In genomic region chr17:42520540-42520951, GRCh38 we compare ENCODE assay signal across 8 cellular contexts. TPM values are rescaled to one million over a fixed set of nuclear protein-coding genes. Genes with fewer than 3 reads are reported as not detected.
A peak's percentile ranks its signal among the peaks of the same experiment; 100 is the strongest.
DNase-seq lines count a peak whose midpoint lies in the region; ATAC-seq and TF ChIP-seq lines count a peak whose summit lies in the region.

No MANE protein-coding gene starts in this region.

- H3K27me3 Mint-ChIP-seq in T-helper 17 cell: no peaks in the 10 kb centered on the region

- H3K27ac ChIP-seq in adipose tissue (ENCODE audit: low read depth, low read length) (peak overlapping the region; percentile 87), transverse colon (peak overlapping the region; percentile 89 to 98 (median 92))

- 31 to 59% (median 32%) methylated on average over 9 of the region's 9 CpGs for WGBS in adipose tissue, 3 donors
- WGBS in transverse colon (ENCODE audit: low coverage in 1 of 2), 2 donors: 46 to 61% methylated on average over 2 to 9 of the region's 9 CpGs

- TF ChIP-seq EP300 in transverse colon (IDR thresholded peaks at IDR 0.05; ENCODE audit: low read depth): no peak

- H3K36me3 Mint-ChIP-seq in T-helper 17 cell (ENCODE audit: low read depth): peaks cover 3% of the 10 kb centered on the region

- H3K4me3 ChIP-seq in kidney epithelial cell (ENCODE audit: low read depth, low read length) (no peak overlapping the region), transverse colon (no peak overlapping the region)

- peaks cover 6% of the 10 kb centered on the region for H3K4me1 Mint-ChIP-seq in T-helper 17 cell

- H3K4me3 Mint-ChIP-seq in T-helper 17 cell: no peak overlapping the region

- no peak for ATAC-seq in left lobe of liver
- ATAC-seq in T-helper 17 cell: no peak

- H3K36me3 ChIP-seq in kidney epithelial cell (ENCODE audit: control insufficient read depth, insufficient read depth, low read length): no peaks in the 10 kb centered on the region
- no peaks in the 10 kb centered on the region for H3K36me3 ChIP-seq in transverse colon

- H3K9me3 ChIP-seq in transverse colon (no peaks in the 10 kb centered on the region), T-helper 17 cell (ENCODE audit: control insufficient read depth, low read length, poor library complexity, severe bottlenecking) (no peaks in the 10 kb centered on the region)

- no peak for TF ChIP-seq POLR2A in transverse colon (IDR thresholded peaks at IDR 0.05)

- H3K27me3 ChIP-seq in kidney epithelial cell (ENCODE audit: control insufficient read depth, insufficient read depth, low read length) (no peaks in the 10 kb centered on the region), transverse colon (no peaks in the 10 kb centered on the region)

- intact Hi-C loops in transverse colon (cut with DNase I; ENCODE audit: low total_unique reads): loop anchor here (10.0 kb wide), 1 partner anchor 96 kb away; the partner anchor contains the start of gene CAVIN1

- in situ Hi-C loops in transverse colon (cut with MboI; ENCODE audit: low pct_ligation_motif_present in 1 of 4, low pct_unique_long_range_greater_than_20kb in 1 of 4, low sequenced_read_pairs in 3 of 4): loop anchor here (10.0 to 25.0 kb wide), 5 partner anchors 86 to 208 kb away; partner anchors contain the start of gene CAVIN1 (in 1 of the 4)

- H3K27ac Mint-ChIP-seq in T-helper 17 cell: no peak overlapping the region

- peaks cover 48 to 63% (median 60%) of the 10 kb centered on the region in 4 donors for H3K4me1 ChIP-seq in transverse colon

- DNase-seq in activated gamma-delta T cell treated with Interleukin-2 at 50 U/mL for 16 hours (peak; percentile 49), activated gamma-delta T cell (lab: John Stamatoyannopoulos, UW) (no peak), kidney epithelial cell (ENCODE audit: low read depth) (no peak), transverse colon (no peak), left lobe of liver (ENCODE audit: low spot score) (no peak), T-helper 17 cell (no peak), SW480 (ENCODE audit: low spot score) (no peak)

- TF ChIP-seq CTCF in kidney epithelial cell (IDR thresholded peaks at IDR 0.05; ENCODE audit: insufficient read depth, low read length, poor library complexity, severe bottlenecking) (peak; percentile 39), transverse colon (IDR thresholded peaks at IDR 0.05) (no peak)

RNA-seq across cellular contexts. Expression of gene NAGLU, which starts 15.5 kb away (rescaled TPM):
- polyA plus RNA-seq in adipose tissue: 10 to 100 TPM; 30.5 to 38.7 (median 33.2) TPM
- 46.2 and 49.2 TPM in 2 replicates for total RNA-seq in kidney epithelial cell
- total RNA-seq in transverse colon: 10 to 100 TPM; 35.4 to 95.7 (median 66.2) TPM
- total RNA-seq in left lobe of liver: 44.4 TPM
- total RNA-seq in T-helper 17 cell: 10 to 100 TPM; 12.5 to 13.2 TPM

RNA-seq across cellular contexts. Expression of gene HSD17B1, which starts 32.2 kb away (rescaled TPM):
- polyA plus RNA-seq in adipose tissue: 10 to 100 TPM in 1 of 3 donors, 1 to 10 TPM in 2; 5.2 to 13.9 (median 5.5) TPM
- total RNA-seq in kidney epithelial cell (0.34 and 1.8 TPM in 2 replicates), transverse colon (1 to 10 TPM in 1 of 4 donors, under 1 TPM in 2, not detected in 1; 0.41 to 2.2 (median 0.95) TPM), left lobe of liver (1.3 TPM), T-helper 17 cell (1 to 10 TPM in 1 of 2 donors, under 1 TPM in 1; 0.90 to 1.2 TPM)

RNA-seq across cellular contexts. Expression of gene COASY, which starts 41.4 kb away (rescaled TPM):
- polyA plus RNA-seq in adipose tissue: 10 to 100 TPM; 53.3 to 71.0 (median 59.7) TPM
- 26.8 and 34.3 TPM in 2 replicates for total RNA-seq in kidney epithelial cell
- total RNA-seq in transverse colon: 10 to 100 TPM; 46.4 to 91.7 (median 57.6) TPM
- total RNA-seq in left lobe of liver: 78.8 TPM
- 10 to 100 TPM; 39.1 to 49.4 TPM for total RNA-seq in T-helper 17 cell

RNA-seq across cellular contexts. Expression of gene MLX, which starts 46.4 kb away (rescaled TPM):
- 10 to 100 TPM; 38.7 to 71.3 (median 48.9) TPM for polyA plus RNA-seq in adipose tissue
- total RNA-seq in kidney epithelial cell (33.9 and 35.9 TPM in 2 replicates), transverse colon (100 to 1,000 TPM in 3 of 4 donors, 10 to 100 TPM in 1; 81.3 to 191 (median 143) TPM), left lobe of liver (38.7 TPM), T-helper 17 cell (10 to 100 TPM; 33.1 to 36.1 TPM)

RNA-seq across cellular contexts. Expression of gene PSMC3IP, which starts 57.0 kb away (rescaled TPM):
- polyA plus RNA-seq in adipose tissue: 1 to 10 TPM; 3.5 to 7.1 (median 4.5) TPM
- total RNA-seq in kidney epithelial cell (3.9 and 7.9 TPM in 2 replicates), transverse colon (1 to 10 TPM in 2 of 4 donors, under 1 TPM in 1, not detected in 1; 0.96 to 2.6 (median 1.3) TPM), left lobe of liver (0.65 TPM), T-helper 17 cell (1 to 10 TPM; 2.4 to 2.6 TPM)
